In the genomic region with DNA sequence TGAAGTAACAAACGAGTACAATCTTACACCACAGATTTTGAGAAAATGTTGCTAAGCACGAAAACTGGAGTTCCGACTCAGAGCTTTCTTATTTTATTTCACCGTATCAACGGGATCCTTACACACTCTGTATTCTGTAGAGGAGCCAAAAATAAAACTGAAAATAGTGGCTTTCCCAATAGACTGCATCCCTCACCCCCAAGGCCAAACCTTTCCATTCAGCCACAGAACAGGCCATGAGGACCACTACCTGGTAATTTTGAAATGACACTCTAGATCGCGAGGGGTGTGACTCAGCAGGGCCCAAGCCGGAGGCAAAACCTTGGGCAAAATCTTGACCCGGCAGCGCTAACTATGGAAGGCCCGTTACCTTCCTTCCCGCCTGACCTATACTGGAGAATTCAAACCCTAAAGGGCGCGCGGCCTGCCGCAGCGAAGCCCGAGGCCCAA, we compare ENCODE assay signal across 1 cellular context.
TF ChIP-seq lines count a peak whose summit lies in the region.

No MANE protein-coding gene starts in this region.

TF ChIP-seq in SK-N-SH treated with all-trans-retinoic acid at 6 μM for 48 hours, 23 proteins besides CTCF, POLR2A, EP300 and RAD21 (continued from another document):
- TF ChIP-seq, protein P1, sequence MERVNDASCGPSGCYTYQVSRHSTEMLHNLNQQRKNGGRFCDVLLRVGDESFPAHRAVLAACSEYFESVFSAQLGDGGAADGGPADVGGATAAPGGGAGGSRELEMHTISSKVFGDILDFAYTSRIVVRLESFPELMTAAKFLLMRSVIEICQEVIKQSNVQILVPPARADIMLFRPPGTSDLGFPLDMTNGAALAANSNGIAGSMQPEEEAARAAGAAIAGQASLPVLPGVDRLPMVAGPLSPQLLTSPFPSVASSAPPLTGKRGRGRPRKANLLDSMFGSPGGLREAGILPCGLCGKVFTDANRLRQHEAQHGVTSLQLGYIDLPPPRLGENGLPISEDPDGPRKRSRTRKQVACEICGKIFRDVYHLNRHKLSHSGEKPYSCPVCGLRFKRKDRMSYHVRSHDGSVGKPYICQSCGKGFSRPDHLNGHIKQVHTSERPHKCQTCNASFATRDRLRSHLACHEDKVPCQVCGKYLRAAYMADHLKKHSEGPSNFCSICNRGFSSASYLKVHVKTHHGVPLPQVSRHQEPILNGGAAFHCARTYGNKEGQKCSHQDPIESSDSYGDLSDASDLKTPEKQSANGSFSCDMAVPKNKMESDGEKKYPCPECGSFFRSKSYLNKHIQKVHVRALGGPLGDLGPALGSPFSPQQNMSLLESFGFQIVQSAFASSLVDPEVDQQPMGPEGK (CRISPR knock-in tag; IDR thresholded peaks at IDR 0.05; ENCODE audit: borderline replicate concordance): no peak
- TF ChIP-seq ZNF8 (CRISPR knock-in tag; IDR thresholded peaks at IDR 0.05) (no peak), PPARA (CRISPR knock-in tag; IDR thresholded peaks at IDR 0.05; ENCODE audit: borderline replicate concordance) (no peak), ZC3H10 (CRISPR knock-in tag; IDR thresholded peaks at IDR 0.05) (no peak), ZFP30 (CRISPR knock-in tag; IDR thresholded peaks at IDR 0.05) (no peak), SNAI2 (CRISPR knock-in tag; IDR thresholded peaks at IDR 0.05) (no peak), GLIS3 (CRISPR knock-in tag; IDR thresholded peaks at IDR 0.05) (no peak)
- TF ChIP-seq, protein P2, sequence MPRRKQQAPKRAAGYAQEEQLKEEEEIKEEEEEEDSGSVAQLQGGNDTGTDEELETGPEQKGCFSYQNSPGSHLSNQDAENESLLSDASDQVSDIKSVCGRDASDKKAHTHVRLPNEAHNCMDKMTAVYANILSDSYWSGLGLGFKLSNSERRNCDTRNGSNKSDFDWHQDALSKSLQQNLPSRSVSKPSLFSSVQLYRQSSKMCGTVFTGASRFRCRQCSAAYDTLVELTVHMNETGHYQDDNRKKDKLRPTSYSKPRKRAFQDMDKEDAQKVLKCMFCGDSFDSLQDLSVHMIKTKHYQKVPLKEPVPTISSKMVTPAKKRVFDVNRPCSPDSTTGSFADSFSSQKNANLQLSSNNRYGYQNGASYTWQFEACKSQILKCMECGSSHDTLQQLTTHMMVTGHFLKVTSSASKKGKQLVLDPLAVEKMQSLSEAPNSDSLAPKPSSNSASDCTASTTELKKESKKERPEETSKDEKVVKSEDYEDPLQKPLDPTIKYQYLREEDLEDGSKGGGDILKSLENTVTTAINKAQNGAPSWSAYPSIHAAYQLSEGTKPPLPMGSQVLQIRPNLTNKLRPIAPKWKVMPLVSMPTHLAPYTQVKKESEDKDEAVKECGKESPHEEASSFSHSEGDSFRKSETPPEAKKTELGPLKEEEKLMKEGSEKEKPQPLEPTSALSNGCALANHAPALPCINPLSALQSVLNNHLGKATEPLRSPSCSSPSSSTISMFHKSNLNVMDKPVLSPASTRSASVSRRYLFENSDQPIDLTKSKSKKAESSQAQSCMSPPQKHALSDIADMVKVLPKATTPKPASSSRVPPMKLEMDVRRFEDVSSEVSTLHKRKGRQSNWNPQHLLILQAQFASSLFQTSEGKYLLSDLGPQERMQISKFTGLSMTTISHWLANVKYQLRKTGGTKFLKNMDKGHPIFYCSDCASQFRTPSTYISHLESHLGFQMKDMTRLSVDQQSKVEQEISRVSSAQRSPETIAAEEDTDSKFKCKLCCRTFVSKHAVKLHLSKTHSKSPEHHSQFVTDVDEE (CRISPR knock-in tag; IDR thresholded peaks at IDR 0.05): no peak
